ENCODE assay signal across 21 cellular contexts in the genomic region with DNA sequence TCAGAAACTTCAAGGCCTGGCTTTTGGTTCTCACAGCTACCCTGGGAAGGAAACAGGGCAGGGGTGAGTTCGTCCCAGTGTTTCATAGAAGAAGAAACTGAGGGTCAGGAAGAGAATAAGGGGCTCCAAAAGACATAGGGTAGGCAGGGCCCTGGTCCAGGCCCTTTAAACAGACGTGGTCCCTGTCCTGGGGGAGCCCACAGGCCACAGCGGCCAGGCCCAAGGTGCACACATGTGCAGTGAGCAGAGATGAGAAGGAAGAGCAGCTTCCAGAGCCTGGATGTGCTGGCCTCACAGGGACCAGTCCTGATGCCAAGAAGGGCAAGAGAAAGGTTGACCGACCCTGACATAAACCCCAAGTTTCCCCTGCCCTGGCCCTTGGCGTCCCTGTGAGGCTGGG.
"Had no signal": no experiment of that assay in that cellular context is flagged by ENCODE, and none has a peak within 500 bp of the region (broad histone marks: within the 10 kb centered on the region; RNA-seq: fewer than 3 reads in every experiment).

No MANE protein-coding gene starts in this region.

- H3K4me2 ChIP-seq: KMS-11 had no signal

- H3K9me3 Mint-ChIP-seq: IgD-negative memory B cell had no signal

- H3K4me3 Mint-ChIP-seq: IgD-negative memory B cell had no signal

- H3K27ac Mint-ChIP-seq: IgD-negative memory B cell had no signal

- H3K36me3 ChIP-seq: SJSA1 had no signal

- DNase-seq: Kasumi-1, MM.1S, NCI-H1092 treated with DMSO at 0.1 percent for 48 hours, NCI-H1436, NCI-H187, NCI-H2029, NCI-H2081 treated with DMSO at 0.1 percent for 48 hours, NCI-H2171, NCI-H226, NCI-H446, NCI-H510A, NCI-H524 treated with DMSO at 0.1 percent for 48 hours, NCI-H69, NCI-H774, Right ventricle myocardium superior, SIG-M5 had no signal

- H3K4me3 ChIP-seq: K562, SJSA1, SK-N-MC had no signal

- H3K4me1 Mint-ChIP-seq: IgD-negative memory B cell had no signal

- H3K27me3 ChIP-seq: SJSA1 had no signal

- H3K27ac ChIP-seq: KMS-11, SJSA1, SK-N-MC had no signal

- H3K36me3 Mint-ChIP-seq: IgD-negative memory B cell had no signal

- H3K27me3 Mint-ChIP-seq: IgD-negative memory B cell had no signal

- H3K9me3 ChIP-seq: SJSA1 had no signal

- H3K9ac ChIP-seq: KMS-11 had no signal
